In the genomic region with DNA sequence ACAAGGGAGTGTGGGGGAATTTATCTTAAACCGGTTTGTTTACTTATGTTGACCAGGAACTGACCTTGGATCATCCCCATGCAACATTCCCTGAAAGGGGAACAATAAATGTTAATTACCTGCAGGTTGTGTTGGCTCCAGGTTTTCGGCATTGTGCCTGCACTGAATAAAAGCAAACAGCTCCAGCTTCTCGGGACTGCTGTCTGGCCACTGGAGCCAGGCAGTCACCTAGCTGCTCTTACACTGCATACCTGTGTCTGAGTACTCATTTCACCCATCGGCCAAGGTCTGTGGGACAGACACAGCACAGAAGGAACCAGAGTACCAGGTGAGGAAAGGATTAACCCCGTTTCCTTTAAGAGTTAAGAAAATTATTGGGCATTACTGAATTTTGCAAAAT, we compare ENCODE assay signal across 35 cellular contexts. TPM values are rescaled to one million over a fixed set of nuclear protein-coding genes. Genes with fewer than 3 reads are reported as not detected.
DNase-seq lines count a peak whose midpoint lies in the region; ATAC-seq and TF ChIP-seq lines count a peak whose summit lies in the region.
"Had no signal": no experiment of that assay in that cellular context is flagged by ENCODE, and none has a peak within 500 bp of the region (broad histone marks: within the 10 kb centered on the region; RNA-seq: fewer than 3 reads in every experiment).

No MANE protein-coding gene starts in this region.

- TF ChIP-seq POLR2A in HCT116 (IDR thresholded peaks at IDR 0.05; ENCODE audit: borderline replicate concordance, extremely low read depth, insufficient read depth, insufficient read length): no peak

- H3K27me3 Mint-ChIP-seq in endodermal cell (ENCODE audit: insufficient read depth): peaks cover 2% of the 10 kb centered on the region
- H3K27me3 Mint-ChIP-seq: B cell; CD4-positive, CD25-positive, alpha-beta regulatory T cell had no signal

- CTCF ChIA-PET in HCT116 (lab: Charles Lee) (interaction anchor here (1.0 to 2.8 kb wide), 2 partner anchors 13 to 165 kb away, joined by 4 to 6 read pairs; no protein-coding TSS in a partner anchor), HEK293 (lab: Yijun Ruan, JAX) (no interaction called here), Panc1 (lab: Charles Lee) (interaction anchor here (1.3 to 2.2 kb wide), 2 partner anchors 13 to 147 kb away, joined by 5 to 6 read pairs; no protein-coding TSS in a partner anchor)

- H3K9ac ChIP-seq in HCT116 (ENCODE audit: low read length) (no peak overlapping the region), endodermal cell (ENCODE audit: extremely low read depth, low read length, poor library complexity, severe bottlenecking) (no peak overlapping the region)
- H3K9ac ChIP-seq: BLaER1; BLaER1 treated with 17β-estradiol and CSF1 and Interleukin-3, amounts not matched to agents 10 nM and 100 nM had no signal

- BruUV-seq in HCT116 (replicated peaks; lab: Mats Ljungman, UMichigan) (no TSS peak), Panc1 (replicated peaks; lab: Mats Ljungman, UMichigan) (no TSS peak)

- H3K27me3 ChIP-seq in HCT116 (ENCODE audit: insufficient read depth, low read length) (no peaks in the 10 kb centered on the region), Panc1 (ENCODE audit: control insufficient read depth, insufficient read depth, low read length) (no peaks in the 10 kb centered on the region), endodermal cell (ENCODE audit: control insufficient read depth, insufficient read depth, low read length, poor library complexity, severe bottlenecking) (no peaks in the 10 kb centered on the region)
- H3K27me3 ChIP-seq: BE2C; BLaER1; BLaER1 treated with 17β-estradiol and CSF1 and Interleukin-3, amounts not matched to agents 10 nM and 100 nM had no signal

- H3K4me1 ChIP-seq in HCT116 (ENCODE audit: control insufficient read depth in 1 of 2, insufficient read depth in 2 of 2, low read length in 2 of 2) (peaks cover 23 to 34% of the 10 kb centered on the region in 2 experiments), HEK293 (ENCODE audit: control insufficient read depth, insufficient read depth, low read length) (no peaks in the 10 kb centered on the region), Panc1 (ENCODE audit: control insufficient read depth, insufficient read depth, low read length) (peaks cover 39% of the 10 kb centered on the region), endodermal cell (ENCODE audit: control insufficient read depth, insufficient read depth, low read length) (no peaks in the 10 kb centered on the region)
- H3K4me1 ChIP-seq: A549; BE2C; BLaER1; BLaER1 treated with 17β-estradiol and CSF1 and Interleukin-3, amounts not matched to agents 10 nM and 100 nM; Caco-2 had no signal

- H3K9me3 ChIP-seq in HCT116 (ENCODE audit: control insufficient read depth in 1 of 2, insufficient read depth in 1 of 2, low read depth in 1 of 2, low read length in 2 of 2): peaks cover 9 to 11% of the 10 kb centered on the region in 2 experiments; a peak in 2 of 4 replicates
- H3K9me3 ChIP-seq in HEK293 (ENCODE audit: control insufficient read depth, insufficient read depth, low read depth, low read length): no peaks in the 10 kb centered on the region
- H3K9me3 ChIP-seq in Panc1 (ENCODE audit: control insufficient read depth, insufficient read depth, low read depth, low read length): peaks cover 4% of the 10 kb centered on the region; the same call in 1 of the 2 replicates
- peaks cover 90% of the 10 kb centered on the region for H3K9me3 ChIP-seq in endodermal cell (ENCODE audit: control insufficient read depth, low read length)
- H3K9me3 ChIP-seq: BE2C had no signal

- RAD21 ChIA-PET in HCT116 (lab: Charles Lee; ENCODE audit: low non-redundant PET in 1 of 2, low total read pairs in 2 of 2, uncharacterized antibody in 2 of 2, unreplicated experiment in 2 of 2): interaction anchor here in 1 of 2 experiments (0.7 kb wide), 1 partner anchor 865 kb away, joined by 3 read pairs; no protein-coding TSS in a partner anchor

- H3K4me2 ChIP-seq in HCT116 (ENCODE audit: low read length): no peak overlapping the region
- H3K4me2 ChIP-seq: A549; BLaER1; BLaER1 treated with 17β-estradiol and CSF1 and Interleukin-3, amounts not matched to agents 10 nM and 100 nM had no signal

- TF ChIP-seq CTCF in HCT116 (IDR thresholded peaks at IDR 0.05 in 2 of 3, conservative IDR thresholded peaks at IDR 0.05 in 1 of 3; ENCODE audit: borderline replicate concordance in 1 of 3, insufficient read depth in 1 of 3, low read depth in 2 of 3, low read length in 2 of 3): no peak
- no peak for TF ChIP-seq CTCF in HEK293 (tag by site-specific recombination; IDR thresholded peaks at IDR 0.05)
- TF ChIP-seq CTCF in Panc1 (IDR thresholded peaks at IDR 0.05): no peak
- TF ChIP-seq CTCF in endodermal cell (conservative IDR thresholded peaks at IDR 0.05): no peak

- ATAC-seq in HCT116 (no peak), Panc1 (no peak), HG02973 (IDR thresholded peaks at IDR 0.05; ENCODE audit: unreplicated experiment) (no peak)
- ATAC-seq: A549; CD8-positive, alpha-beta T cell had no signal

- no peaks in the 10 kb centered on the region for H3K9me2 ChIP-seq in HCT116 (ENCODE audit: insufficient read depth)

- in situ Hi-C loops in Panc1 (cut with HindIII; ENCODE audit: low pct_unique_long_range_greater_than_20kb, low sequenced_read_pairs): loop anchor here (25.0 kb wide), 1 partner anchor 695 kb away; no protein-coding TSS in a partner anchor

- H3K79me2 ChIP-seq in HCT116 (ENCODE audit: insufficient read depth, low read length): no peaks in the 10 kb centered on the region

- H3K27ac Mint-ChIP-seq in endodermal cell: no peak overlapping the region
- H3K27ac Mint-ChIP-seq: B cell; CD14-positive monocyte; CD4-positive, alpha-beta memory T cell; CD4-positive, alpha-beta T cell; CD4-positive, CD25-positive, alpha-beta regulatory T cell; CD8-positive, alpha-beta memory T cell; CD8-positive, alpha-beta T cell had no signal

- H3K4me1 Mint-ChIP-seq in endodermal cell: peaks cover 9% of the 10 kb centered on the region
- H3K4me1 Mint-ChIP-seq: B cell, CD14-positive monocyte had no signal

- H3K4me3 Mint-ChIP-seq in endodermal cell: no peak overlapping the region
- H3K4me3 Mint-ChIP-seq: B cell; CD14-positive monocyte; CD4-positive, alpha-beta memory T cell; CD4-positive, alpha-beta T cell; CD4-positive, CD25-positive, alpha-beta regulatory T cell; CD8-positive, alpha-beta T cell had no signal

- H3K4me3 ChIP-seq in HCT116 (replicated peaks in 1 of 2; ENCODE audit: low read depth in 1 of 2, low read length in 2 of 2) (no peak overlapping the region), HEK293 (ENCODE audit: low read depth, low read length) (no peak overlapping the region), Panc1 (ENCODE audit: low read depth in 2 of 2, low read length in 2 of 2) (no peak overlapping the region), endodermal cell (ENCODE audit: low read length) (peak overlapping the region; percentile 72)
- H3K4me3 ChIP-seq: A549; BLaER1; BLaER1 treated with 17β-estradiol and CSF1 and Interleukin-3, amounts not matched to agents 10 nM and 100 nM had no signal

- H4K20me1 ChIP-seq in HCT116 (ENCODE audit: insufficient read depth): no peaks in the 10 kb centered on the region
- H4K20me1 ChIP-seq: BLaER1; BLaER1 treated with 17β-estradiol and CSF1 and Interleukin-3, amounts not matched to agents 10 nM and 100 nM had no signal

- intact Hi-C loops in HCT116 (cut with micrococcal nuclease) (loop anchor here (10.0 kb wide), 2 partner anchors 102 to 328 kb away; a partner anchor contains a TSS), Panc1 (cut with micrococcal nuclease; ENCODE audit: unreplicated experiment) (loop anchor here (10.0 kb wide), 1 partner anchor 702 kb away; no protein-coding TSS in a partner anchor)

- H3K27ac ChIP-seq in HCT116 (ENCODE audit: low read depth, low read length) (no peak overlapping the region), HEK293 (ENCODE audit: extremely low read depth, low read depth, low read length) (no peak overlapping the region), Panc1 (ENCODE audit: low read length) (0 out of 2 replicates have a peak overlapping the region, but pooled peaks have one; percentile 3), endodermal cell (ENCODE audit: low read depth, low read length) (no peak overlapping the region)
- H3K27ac ChIP-seq: 22Rv1; A549; BLaER1; BLaER1 treated with 17β-estradiol and CSF1 and Interleukin-3, amounts not matched to agents 10 nM and 100 nM; C4-2B had no signal

- H3K36me3 ChIP-seq in HCT116 (ENCODE audit: control insufficient read depth in 1 of 2, insufficient read depth in 2 of 2, low read length in 2 of 2): no peaks in the 10 kb centered on the region
- H3K36me3 ChIP-seq in HEK293 (ENCODE audit: control insufficient read depth in 2 of 2, insufficient read depth in 1 of 2, low read length in 2 of 2): no peaks in the 10 kb centered on the region
- H3K36me3 ChIP-seq in Panc1 (ENCODE audit: control insufficient read depth, insufficient read depth, low read length): no peaks in the 10 kb centered on the region
- no peaks in the 10 kb centered on the region for H3K36me3 ChIP-seq in endodermal cell (ENCODE audit: control insufficient read depth, insufficient read depth, low read length)
- H3K36me3 ChIP-seq: BE2C, BLaER1 had no signal

- 68 to 79% methylated on average over 3 to 5 of the region's 5 CpGs for WGBS in endodermal cell (ENCODE audit: insufficient coverage in 1 of 2, insufficient read length in 1 of 2), 2 experiments

- POLR2A ChIA-PET in HCT116 (lab: Charles Lee) (no interaction called here), HEK293 (lab: Yijun Ruan, JAX) (no interaction called here), Panc1 (lab: Charles Lee) (interaction anchor here (0.6 to 0.7 kb wide), 2 partner anchors 15 to 76 kb away, joined by 3 read pairs; no protein-coding TSS in a partner anchor)

- peaks cover 16% of the 10 kb centered on the region for H3K36me3 Mint-ChIP-seq in endodermal cell (ENCODE audit: low read depth)
- H3K36me3 Mint-ChIP-seq: CD14-positive monocyte had no signal

- TF ChIP-seq RAD21 in HCT116 (IDR thresholded peaks at IDR 0.05; ENCODE audit: low read depth): no peak

- no peak overlapping the region for H2AFZ ChIP-seq in HCT116 (ENCODE audit: low read depth, low read length, poor library complexity, severe bottlenecking)

- H3K9me3 Mint-ChIP-seq in endodermal cell: peaks cover 85% of the 10 kb centered on the region

- DNase-seq in HCT116 (ENCODE audit: low read depth, low spot score) (no peak), Panc1 (ENCODE audit: low read depth, low spot score) (no peak), endodermal cell (no peak), NOMO-1 treated with DMSO at 0.1 percent for 48 hours (lab: John Stamatoyannopoulos, UW; ENCODE audit: unreplicated experiment) (no peak), NCI-H2196 (lab: John Stamatoyannopoulos, UW; ENCODE audit: unreplicated experiment) (no peak), NCI-H1930 (lab: John Stamatoyannopoulos, UW) (no peak)
- DNase-seq: 8988T; ACHN; AML-193; BE2C; C1 segment of cervical spinal cord; Caco-2; Calu3; CD4-positive, alpha-beta T cell; CD4-positive, CD25-positive, alpha-beta regulatory T cell; CD8-positive, alpha-beta memory T cell; CD8-positive, alpha-beta T cell; COR-L47; DMS 273 treated with DMSO at 0.1 percent for 48 hours; DMS153; DMS53; DMS79; DMS79 treated with DMSO at 0.1 percent for 48 hours; DND-41; EL had no signal

RNA-seq across cellular contexts. Expression of a gene that starts 32.7 kb away (rescaled TPM):
- total RNA-seq in HCT116 (2021; ENCODE audit: unreplicated experiment) (19.5 TPM), Panc1 (2021; ENCODE audit: unreplicated experiment) (47.7 TPM), endodermal cell (10 to 100 TPM; 12.3 to 19.6 TPM)
- 8.2 and 9.9 TPM in 2 replicates for polyA plus RNA-seq in HCT116 (2012)
- 35.4 TPM for polyA plus RNA-seq in Panc1 (2012; ENCODE audit: insufficient read length)
- polyA plus RNA-seq in endodermal cell (2013, experiment 1 of 2): 13.2 TPM
- 12.3 TPM for polyA plus RNA-seq in endodermal cell (2013, experiment 2 of 2)
